Comparison of ENCODE assay signal across 8 cellular contexts in genomic region chr3:13655074-13655913, GRCh38.
DNase-seq lines count a peak whose midpoint lies in the region; ATAC-seq and TF ChIP-seq lines count a peak whose summit lies in the region.

No MANE protein-coding gene starts in this region.

- POLR2A ChIA-PET in HEK293 (lab: Yijun Ruan, JAX) = no interaction called here

- DNase-seq in AG10803 (ENCODE audit: low read depth) (peak; percentile 40), cardiac muscle cell (ENCODE audit: low read depth in 1 of 2, low spot score in 1 of 2) (peak; percentile 64 to 87), sciatic nerve (ENCODE audit: low spot score) (no peak), NCI-H128 (lab: John Stamatoyannopoulos, UW; ENCODE audit: unreplicated experiment) (no peak)
- DNase-seq in activated T-cell treated with anti-CD3 and anti-CD28 coated beads, Interleukin-2, amount 50 U/mL, for 72 hours = peak; percentile 53 to 69

- peaks cover 21% of the 10 kb centered on the region for H3K4me1 Mint-ChIP-seq in activated T-cell treated with anti-CD3 and anti-CD28 coated beads, Interleukin-2, amount 50 U/mL, for 72 hours (ENCODE audit: low read depth)

- peaks cover 49% of the 10 kb centered on the region for H3K27me3 ChIP-seq in cardiac muscle cell

- no peak; the same call in 1 of the 2 replicates for TF ChIP-seq CTCF in AG10803 (conservative IDR thresholded peaks at IDR 0.05; ENCODE audit: low read length)
- no peak for TF ChIP-seq CTCF in HEK293 (tag by site-specific recombination; IDR thresholded peaks at IDR 0.05)
- no peak for TF ChIP-seq CTCF in cardiac muscle cell (IDR thresholded peaks at IDR 0.05; ENCODE audit: low read depth, low read length)

- H3K4me1 ChIP-seq in HEK293 (ENCODE audit: control insufficient read depth, insufficient read depth, low read length) (no peaks in the 10 kb centered on the region), cardiac muscle cell (ENCODE audit: low read depth) (no peaks in the 10 kb centered on the region)

- intact Hi-C loops in sciatic nerve (cut with DNase I) = loop anchor here (5.0 kb wide), 1 partner anchor 563 kb away; no protein-coding TSS in a partner anchor

- peak overlapping the region in 1 of 2 donors; percentile 66 for H3K4me3 Mint-ChIP-seq in activated T-cell treated with anti-CD3 and anti-CD28 coated beads, Interleukin-2, amount 50 U/mL, for 72 hours

- H3K36me3 ChIP-seq in HEK293 (ENCODE audit: control insufficient read depth in 2 of 2, insufficient read depth in 1 of 2, low read length in 2 of 2) (no peaks in the 10 kb centered on the region), cardiac muscle cell (no peaks in the 10 kb centered on the region)

- CTCF ChIA-PET in HEK293 (lab: Yijun Ruan, JAX) = interaction anchor here (0.5 to 17.8 kb wide), 30 partner anchors 9 to 1266 kb away, joined by 3 to 589 read pairs (median 3); partner anchors contain the start of gene WNT7A

- H3K4me3 ChIP-seq in AG10803 (ENCODE audit: low read length) = no peak overlapping the region
- no peak overlapping the region for H3K4me3 ChIP-seq in HEK293 (ENCODE audit: low read depth, low read length)
- H3K4me3 ChIP-seq in cardiac muscle cell = no peak overlapping the region

- no peaks in the 10 kb centered on the region for H3K9me3 Mint-ChIP-seq in activated T-cell treated with anti-CD3 and anti-CD28 coated beads, Interleukin-2, amount 50 U/mL, for 72 hours

- peaks cover 9% of the 10 kb centered on the region for H3K27me3 Mint-ChIP-seq in activated T-cell treated with anti-CD3 and anti-CD28 coated beads, Interleukin-2, amount 50 U/mL, for 72 hours (ENCODE audit: low read depth)

- no peak overlapping the region for H3K27ac Mint-ChIP-seq in activated T-cell treated with anti-CD3 and anti-CD28 coated beads, Interleukin-2, amount 50 U/mL, for 72 hours

- no peaks in the 10 kb centered on the region for H3K36me3 Mint-ChIP-seq in activated T-cell treated with anti-CD3 and anti-CD28 coated beads, Interleukin-2, amount 50 U/mL, for 72 hours (ENCODE audit: insufficient read depth in 2 of 2)

- H3K27ac ChIP-seq in HEK293 (ENCODE audit: extremely low read depth, low read depth, low read length) (no peak overlapping the region), cardiac muscle cell (no peak overlapping the region)

- H3K9me3 ChIP-seq in HEK293 (ENCODE audit: control insufficient read depth, insufficient read depth, low read depth, low read length) = no peaks in the 10 kb centered on the region
- no peaks in the 10 kb centered on the region for H3K9me3 ChIP-seq in cardiac muscle cell (ENCODE audit: low read depth)

- ATAC-seq in activated T-cell treated with anti-CD3 and anti-CD28 coated beads, Interleukin-2, amount 50 U/mL, for 72 hours (replicated peaks in 1 of 2) = peak; percentile 53 to 54
- ATAC-seq in sciatic nerve = peak; percentile 4
- no peak for ATAC-seq in HG03135 (IDR thresholded peaks at IDR 0.05; ENCODE audit: unreplicated experiment)
- ATAC-seq in GM18909 (IDR thresholded peaks at IDR 0.05; ENCODE audit: poor library complexity, unreplicated experiment) = no peak

TF ChIP-seq in HEK293, 187 proteins besides CTCF, POLR2A, EP300 and RAD21:
- TF ChIP-seq ZIC2 (tag by site-specific recombination; IDR thresholded peaks at IDR 0.05) = peak; percentile 22; the same call in 1 of the 2 replicates
- 0 out of 2 replicates have a peak, but pooled peaks have one; percentile 25 for TF ChIP-seq ZNF660 (tag by site-specific recombination; IDR thresholded peaks at IDR 0.05)
- TF ChIP-seq ZNF335 (tag by site-specific recombination; conservative IDR thresholded peaks at IDR 0.05) = peak; percentile 66
- TF ChIP-seq GLIS2 (tag by site-specific recombination; IDR thresholded peaks at IDR 0.05) = 0 out of 2 replicates have a peak, but pooled peaks have one; percentile 25
- 0 out of 2 replicates have a peak, but pooled peaks have one; percentile 20 for TF ChIP-seq PBX3 (CRISPR knock-in tag; IDR thresholded peaks at IDR 0.05)
- no peak for TF ChIP-seq ZBTB1 (tag by site-specific recombination; IDR thresholded peaks at IDR 0.05)
- TF ChIP-seq ZNF114 (tag by site-specific recombination; IDR thresholded peaks at IDR 0.05) = no peak
- TF ChIP-seq ZFHX2 (tag by site-specific recombination; conservative IDR thresholded peaks at IDR 0.05) = no peak

Comparison
In these comparisons a context has a peak if more than half of its experiments do, and no peak if none do; other contexts are left out.
1. DNase-seq: peak in AG10803 (single experiment), activated T-cell treated with anti-CD3 and anti-CD28 coated beads, Interleukin-2, amount 50 U/mL, for 72 hours (2 of 2) and cardiac muscle cell (2 of 2); none in sciatic nerve (single experiment) and NCI-H128 (single experiment).
2. ATAC-seq: peak in activated T-cell treated with anti-CD3 and anti-CD28 coated beads, Interleukin-2, amount 50 U/mL, for 72 hours (2 of 2) and sciatic nerve (single experiment); none in HG03135 (single experiment) and GM18909 (single experiment).